7 cellular contexts compared by ENCODE assay signal in genomic region chr17:41322264-41322902, GRCh38. TPM values are rescaled to one million over a fixed set of nuclear protein-coding genes. Genes with fewer than 3 reads are reported as not detected.
DNase-seq lines count a peak whose midpoint lies in the region; ATAC-seq and TF ChIP-seq lines count a peak whose summit lies in the region.

No MANE protein-coding gene starts in this region.

- no peak overlapping the region for H3K27ac Mint-ChIP-seq in osteocyte (ENCODE audit: unreplicated experiment)

- TF ChIP-seq CTCF in RWPE1 (conservative IDR thresholded peaks at IDR 0.05; ENCODE audit: low read depth) = peak; percentile 89
- TF ChIP-seq CTCF in osteocyte (IDR thresholded peaks at IDR 0.05) = peak; percentile 80

- DNase-seq in Daoy (ENCODE audit: low read depth) (peak; percentile 35), HuH-7 (ENCODE audit: low spot score) (peak; percentile 28), RWPE1 (ENCODE audit: low spot score) (peak; percentile 40), osteocyte (ENCODE audit: extremely low spot score, unreplicated experiment) (no peak)

- H3K36me3 Mint-ChIP-seq in osteocyte (ENCODE audit: unreplicated experiment) = no peaks in the 10 kb centered on the region

- H3K27me3 Mint-ChIP-seq in osteocyte (ENCODE audit: unreplicated experiment) = no peaks in the 10 kb centered on the region

- H3K9me3 Mint-ChIP-seq in osteocyte (ENCODE audit: unreplicated experiment) = peaks cover 20% of the 10 kb centered on the region

- POLR2A ChIA-PET in RWPE1 (lab: Yijun Ruan, JAX; ENCODE audit: low non-redundant PET) = no interaction called here

- peak overlapping the region; percentile 32 for H3K27ac ChIP-seq in RWPE1

- CTCF ChIA-PET in RWPE1 (lab: Yijun Ruan, JAX) = interaction anchor here (0.6 to 1.8 kb wide), 23 partner anchors 9 to 516 kb away, joined by 3 to 13 read pairs (median 4); partner anchors contain the start of genes KRT15 and KRTAP16-1

- ATAC-seq in esophagus mucosa = peak; percentile 55
- ATAC-seq in HG03442 (IDR thresholded peaks at IDR 0.05; ENCODE audit: unreplicated experiment) = no peak
- no peak for ATAC-seq in GM18511 (IDR thresholded peaks at IDR 0.05; ENCODE audit: unreplicated experiment)

- no peak overlapping the region for H3K4me3 Mint-ChIP-seq in osteocyte (ENCODE audit: unreplicated experiment)

- peaks cover 5% of the 10 kb centered on the region for H3K4me1 Mint-ChIP-seq in osteocyte (ENCODE audit: unreplicated experiment)

RNA-seq across cellular contexts. Expression of gene KRTAP17-1, which starts 6.9 kb away (rescaled TPM):
- total RNA-seq in Daoy (2014; rRNA removed; shearing (Covaris generic)) = not detected in 2 replicates
- not detected for total RNA-seq in esophagus mucosa
- not detected in 2 replicates for total RNA-seq in osteocyte

RNA-seq across cellular contexts. Expression of gene KRTAP16-1, which starts 13.3 kb away (rescaled TPM):
- not detected in 2 replicates for total RNA-seq in Daoy (2014; rRNA removed; shearing (Covaris generic))
- not detected for total RNA-seq in esophagus mucosa
- not detected in 2 replicates for total RNA-seq in osteocyte

RNA-seq across cellular contexts. Expression of gene KRTAP29-1, which starts 19.7 kb away (rescaled TPM):
- total RNA-seq in Daoy (2014; rRNA removed; shearing (Covaris generic)) = not detected in 2 replicates
- total RNA-seq in esophagus mucosa (not detected), osteocyte (not detected in 2 replicates)

RNA-seq across cellular contexts. Expression of gene KRT33A, which starts 28.2 kb away (rescaled TPM):
- total RNA-seq in Daoy (2014; rRNA removed; shearing (Covaris generic)) = not detected in 2 replicates
- total RNA-seq in esophagus mucosa (0.92 TPM), osteocyte (not detected in 2 replicates)

RNA-seq across cellular contexts. Expression of gene KRTAP9-7, which starts 46.9 kb away (rescaled TPM):
- total RNA-seq in Daoy (2014; rRNA removed; shearing (Covaris generic)) = not detected in 2 replicates
- total RNA-seq in esophagus mucosa (not detected), osteocyte (not detected in 2 replicates)
